11 cellular contexts compared by ENCODE assay signal in genomic region chr11:11618973-11619435, GRCh38. TPM values are rescaled to one million over a fixed set of nuclear protein-coding genes. Genes with fewer than 3 reads are reported as not detected.
A peak's percentile ranks its signal among the peaks of the same experiment; 100 is the strongest.
DNase-seq lines count a peak whose midpoint lies in the region; ATAC-seq and TF ChIP-seq lines count a peak whose summit lies in the region.
"Had no signal": no experiment of that assay in that cellular context is flagged by ENCODE, and none has a peak within 500 bp of the region (broad histone marks: within the 10 kb centered on the region; RNA-seq: fewer than 3 reads in every experiment).

No MANE protein-coding gene starts in this region.

- no peak overlapping the region for H3K27ac Mint-ChIP-seq in neural crest cell (ENCODE audit: unreplicated experiment)
- H3K27ac Mint-ChIP-seq in stimulated activated naive B cell treated with anti-CD40 and anti-IgM and Interleukin-4, amounts not matched to agents 10 μg/mL and 1 μg/mL and 100 μg/mL, for 72 hours, result no peak overlapping the region

- H3K36me3 ChIP-seq in brain microvascular endothelial cell (replicated peaks), result no peaks in the 10 kb centered on the region
- H3K36me3 ChIP-seq: tibial nerve had no signal

- H3K4me3 Mint-ChIP-seq in neural crest cell, result peak overlapping the region; percentile 92
- no peak overlapping the region for H3K4me3 Mint-ChIP-seq in stimulated activated naive B cell treated with anti-CD40 and anti-IgM and Interleukin-4, amounts not matched to agents 10 μg/mL and 1 μg/mL and 100 μg/mL, for 72 hours

- peaks cover 44% of the 10 kb centered on the region for H3K27me3 Mint-ChIP-seq in neural crest cell (ENCODE audit: low read depth)
- H3K27me3 Mint-ChIP-seq in stimulated activated naive B cell treated with anti-CD40 and anti-IgM and Interleukin-4, amounts not matched to agents 10 μg/mL and 1 μg/mL and 100 μg/mL, for 72 hours, result peaks cover 55 to 68% of the 10 kb centered on the region in 2 donors

- in situ Hi-C loops in brain microvascular endothelial cell (cut with HindIII; ENCODE audit: low pct_ligation_motif_present, low sequenced_read_pairs), result no loop called here

- intact Hi-C loops in lower leg skin (cut with DNase I; ENCODE audit: low total_unique reads), result no loop called here

- no peak overlapping the region for H3K4me3 ChIP-seq in NB4 (ENCODE audit: low read depth, low read length)
- H3K4me3 ChIP-seq in brain microvascular endothelial cell (ENCODE audit: low read depth, low read length), result no peak overlapping the region
- no peak overlapping the region for H3K4me3 ChIP-seq in lower leg skin (ENCODE audit: low read depth, poor library complexity, severe bottlenecking)

- TF ChIP-seq CTCF in NB4 (IDR thresholded peaks at IDR 0.05; ENCODE audit: low read depth, low read length) (peak; percentile 2), brain microvascular endothelial cell (IDR thresholded peaks at IDR 0.05; ENCODE audit: low read depth, low read length, missing control alignments) (peak; percentile 14), neural crest cell (conservative IDR thresholded peaks at IDR 0.05) (no peak), lower leg skin (IDR thresholded peaks at IDR 0.05) (no peak)

- no peaks in the 10 kb centered on the region for H3K36me3 Mint-ChIP-seq in neural crest cell (ENCODE audit: low read depth)
- H3K36me3 Mint-ChIP-seq in stimulated activated naive B cell treated with anti-CD40 and anti-IgM and Interleukin-4, amounts not matched to agents 10 μg/mL and 1 μg/mL and 100 μg/mL, for 72 hours, result no peaks in the 10 kb centered on the region

- WGBS in lower leg skin, 2 donors, result 56 to 65% methylated on average over 4 of the region's 4 CpGs

- H3K4me1 Mint-ChIP-seq in neural crest cell, result peaks cover 22% of the 10 kb centered on the region
- H3K4me1 Mint-ChIP-seq in stimulated activated naive B cell treated with anti-CD40 and anti-IgM and Interleukin-4, amounts not matched to agents 10 μg/mL and 1 μg/mL and 100 μg/mL, for 72 hours, result peaks cover 9 to 17% of the 10 kb centered on the region in 2 donors

- ATAC-seq in stimulated activated naive B cell treated with anti-CD40 and anti-IgM and Interleukin-4, amounts not matched to agents 10 μg/mL and 1 μg/mL and 100 μg/mL, for 72 hours (replicated peaks), result no peak

- no peaks in the 10 kb centered on the region for H3K9me3 Mint-ChIP-seq in neural crest cell
- H3K9me3 Mint-ChIP-seq in stimulated activated naive B cell treated with anti-CD40 and anti-IgM and Interleukin-4, amounts not matched to agents 10 μg/mL and 1 μg/mL and 100 μg/mL, for 72 hours, result no peaks in the 10 kb centered on the region

- no peak for TF ChIP-seq POLR2A in NB4 (IDR thresholded peaks at IDR 0.05; ENCODE audit: extremely low read depth, insufficient read length)
- TF ChIP-seq POLR2A in lower leg skin (IDR thresholded peaks at IDR 0.05), result no peak

- peaks cover 21% of the 10 kb centered on the region for H3K27me3 ChIP-seq in brain microvascular endothelial cell (replicated peaks)

- H3K27ac ChIP-seq in brain microvascular endothelial cell, result no peak overlapping the region
- H3K27ac ChIP-seq: epithelial cell of prostate had no signal

- DNase-seq in DMS 273 (lab: John Stamatoyannopoulos, UW; ENCODE audit: unreplicated experiment) (peak; percentile 19), DMS 273 treated with DMSO at 0.1 percent for 48 hours (lab: John Stamatoyannopoulos, UW) (no peak), NB4 (ENCODE audit: low read depth) (no peak), brain microvascular endothelial cell (no peak), neural crest cell (ENCODE audit: low read depth, low spot score) (no peak), lower leg skin (ENCODE audit: low spot score in 2 of 2) (no peak)
- no peak for DNase-seq in stimulated activated naive B cell treated with anti-CD40 and anti-IgM and Interleukin-4, amounts not matched to agents 10 μg/mL and 1 μg/mL and 100 μg/mL, for 72 hours
- no peak for DNase-seq in NK-92 treated with Interleukin-12 subunit alpha and Interleukin-12 subunit beta, amount 100 ng/mL, for 24 hours (lab: John Stamatoyannopoulos, UW)
- DNase-seq: activated CD8-positive, alpha-beta memory T cell treated with anti-CD3 and anti-CD28 coated beads for 24 hours had no signal

RNA-seq across cellular contexts. Expression of gene GALNT18, which starts 2.8 kb away (rescaled TPM):
- total RNA-seq in neural crest cell, result 2.5 and 2.8 TPM in 2 replicates
- total RNA-seq in lower leg skin, result 10 to 100 TPM; 11.5 to 33.0 (median 17.7) TPM

Comparison
In these comparisons a context has a peak if more than half of its experiments do, and no peak if none do; other contexts are left out.
1. CTCF ChIP-seq: peak in NB4 (single experiment) and brain microvascular endothelial cell (single experiment); none in neural crest cell (single experiment) and lower leg skin (0 of 3).